Comparison of ENCODE assay signal across 8 cellular contexts in the genomic region with DNA sequence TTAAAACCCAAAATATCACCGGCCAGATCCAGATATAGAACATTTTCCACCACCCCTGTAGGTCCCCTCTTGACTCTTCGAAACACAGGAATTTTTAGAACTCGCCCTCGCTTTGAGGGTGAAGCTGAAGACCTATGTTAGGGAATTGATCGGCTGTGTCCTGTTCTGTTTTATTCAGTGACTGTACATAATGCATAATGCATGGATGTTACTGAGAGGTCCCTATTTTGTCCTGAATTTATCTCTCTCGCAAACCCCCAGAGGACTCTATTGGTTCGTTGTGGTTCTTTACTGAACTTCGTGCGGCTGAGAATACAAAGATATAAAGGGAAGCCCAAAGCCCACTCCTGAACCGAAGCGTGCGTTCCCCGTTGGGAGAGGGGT. TPM values are rescaled to one million over a fixed set of nuclear protein-coding genes. Genes with fewer than 3 reads are reported as not detected.
DNase-seq lines count a peak whose midpoint lies in the region; ATAC-seq, FAIRE-seq and TF ChIP-seq lines count a peak whose summit lies in the region.

No MANE protein-coding gene starts in this region.

- WGBS in pancreas, 2 donors: 0 to 1% methylated on average over 13 of the region's 13 CpGs

- H3K36me3 Mint-ChIP-seq in CD4-positive, CD25-positive, alpha-beta regulatory T cell: peaks cover 20% of the 10 kb centered on the region

- no peak for DNase-seq in CD4-positive, CD25-positive, alpha-beta regulatory T cell
- no peak for DNase-seq in dorsolateral prefrontal cortex
- DNase-seq in pancreas: peak in 1 of 6 donors; percentile 15
- no peak for DNase-seq in NCI-H526 treated with DMSO at 0.1 percent for 48 hours (lab: John Stamatoyannopoulos, UW)
- DNase-seq in activated CD8-positive, alpha-beta memory T cell treated with anti-CD3 and anti-CD28 coated beads, Interleukin-2, amount 50 U/mL, for 48 hours: no peak
- no peak for DNase-seq in stimulated activated CD4-positive, alpha-beta T cell treated with anti-CD3 and anti-CD28 coated beads, Interleukin-1b, Interleukin-23, amount 100 ng/mL, for 48 hours

- ATAC-seq in CD4-positive, CD25-positive, alpha-beta regulatory T cell (ENCODE audit: low read depth in 2 of 2): peak; percentile 0 to 1
- ATAC-seq in GM19351 (IDR thresholded peaks at IDR 0.05; ENCODE audit: unreplicated experiment): peak; percentile 7
- ATAC-seq in HG03457 (IDR thresholded peaks at IDR 0.05; ENCODE audit: unreplicated experiment): peak; percentile 4
- peak in 2 of 4 donors; percentile 0 to 2 for ATAC-seq in pancreas

- no peak overlapping the region for H3K4me3 Mint-ChIP-seq in CD4-positive, CD25-positive, alpha-beta regulatory T cell

- peak overlapping the region; percentile 86 for H3K27ac ChIP-seq in CD4-positive, CD25-positive, alpha-beta regulatory T cell (ENCODE audit: insufficient read depth, low read length, poor library complexity, severe bottlenecking)
- H3K27ac ChIP-seq in dorsolateral prefrontal cortex (peak overlapping the region; percentile 65 to 97 (median 93)), pancreas (peak overlapping the region; percentile 85 to 94 (median 90))

- peaks cover 27 to 45% (median 35%) of the 10 kb centered on the region in 4 donors for H3K4me1 Mint-ChIP-seq in CD4-positive, CD25-positive, alpha-beta regulatory T cell

- peak overlapping the region; percentile 93 for H3K4me3 ChIP-seq in CD4-positive, CD25-positive, alpha-beta regulatory T cell (ENCODE audit: low read depth, low read length)
- peak overlapping the region; percentile 65 to 100 (median 93) for H3K4me3 ChIP-seq in dorsolateral prefrontal cortex
- peak overlapping the region; percentile 88 to 99 (median 98) for H3K4me3 ChIP-seq in pancreas

- H3K27me3 ChIP-seq in CD4-positive, CD25-positive, alpha-beta regulatory T cell (ENCODE audit: control insufficient read depth, insufficient read depth, low read length): no peaks in the 10 kb centered on the region
- H3K27me3 ChIP-seq in dorsolateral prefrontal cortex (no peaks in the 10 kb centered on the region), pancreas (no peaks in the 10 kb centered on the region)

- H3K36me3 ChIP-seq in CD4-positive, CD25-positive, alpha-beta regulatory T cell (ENCODE audit: control insufficient read depth, insufficient read depth, low read length): peaks cover 10% of the 10 kb centered on the region
- peaks cover 0 to 13% (median 0%) of the 10 kb centered on the region in 3 donors for H3K36me3 ChIP-seq in pancreas

- H3K27ac Mint-ChIP-seq in CD4-positive, CD25-positive, alpha-beta regulatory T cell: no peak overlapping the region

- H3K4me1 ChIP-seq in CD4-positive, CD25-positive, alpha-beta regulatory T cell (ENCODE audit: control insufficient read depth, insufficient read depth, low read length, poor library complexity, severe bottlenecking): peaks cover 36% of the 10 kb centered on the region
- peaks cover 9 to 37% (median 22%) of the 10 kb centered on the region in 3 donors for H3K4me1 ChIP-seq in pancreas

- no peak for FAIRE-seq in pancreas (lab: Jason Lieb, UNC)

- no peaks in the 10 kb centered on the region for H3K27me3 Mint-ChIP-seq in CD4-positive, CD25-positive, alpha-beta regulatory T cell

- intact Hi-C loops in dorsolateral prefrontal cortex (cut with DNase I): loop anchor here (1.0 to 2.0 kb wide), 5 partner anchors 60 to 728 kb away; partner anchors contain the start of genes MITD1 (in 2 of the 2), MRPL30 (in 2 of the 2), REV1 (in 2 of the 2) and C2orf15 (in 1 of the 2)
- intact Hi-C loops in pancreas (cut with DNase I): no loop called here

- H3K9me3 Mint-ChIP-seq in CD4-positive, CD25-positive, alpha-beta regulatory T cell: no peaks in the 10 kb centered on the region

- TF ChIP-seq CTCF in dorsolateral prefrontal cortex (IDR thresholded peaks at IDR 0.05 in 54 of 56, conservative IDR thresholded peaks at IDR 0.05 in 2 of 56; ENCODE audit: low read depth in 1 of 56, partially characterized antibody in 56 of 56) (no peak), pancreas (IDR thresholded peaks at IDR 0.05) (no peak)

- H3K9me3 ChIP-seq in CD4-positive, CD25-positive, alpha-beta regulatory T cell (ENCODE audit: control insufficient read depth in 2 of 2, low read length in 2 of 2): no peaks in the 10 kb centered on the region
- no peaks in the 10 kb centered on the region for H3K9me3 ChIP-seq in pancreas

RNA-seq across cellular contexts. Expression of gene EIF5B, which starts 0.4 kb away (rescaled TPM):
- 38.0 TPM for total RNA-seq in CD4-positive, CD25-positive, alpha-beta regulatory T cell
- 1 to 10 TPM; 2.9 to 4.6 (median 4.0) TPM for polyA plus RNA-seq in CD4-positive, CD25-positive, alpha-beta regulatory T cell
- total RNA-seq in dorsolateral prefrontal cortex (10 to 100 TPM; 23.5 to 41.3 (median 31.9) TPM), pancreas (10 to 100 TPM; 15.2 to 32.1 (median 22.8) TPM)
- polyA plus RNA-seq in pancreas: 10 to 100 TPM; 16.3 to 55.1 TPM

RNA-seq across cellular contexts. Expression of gene TXNDC9, which starts 0.6 kb away (rescaled TPM):
- total RNA-seq in CD4-positive, CD25-positive, alpha-beta regulatory T cell: 15.1 TPM
- polyA plus RNA-seq in CD4-positive, CD25-positive, alpha-beta regulatory T cell: 10 to 100 TPM; 57.6 to 83.6 (median 72.8) TPM
- total RNA-seq in dorsolateral prefrontal cortex (10 to 100 TPM; 11.4 to 27.7 (median 19.4) TPM), pancreas (10 to 100 TPM in 1 of 6 donors, 1 to 10 TPM in 5; 4.2 to 10.8 (median 7.6) TPM)
- polyA plus RNA-seq in pancreas: 10 to 100 TPM in 1 of 2 donors, 1 to 10 TPM in 1; 7.0 to 12.7 TPM

RNA-seq across cellular contexts. Expression of gene LYG1, which starts 35.8 kb away (rescaled TPM):
- total RNA-seq in CD4-positive, CD25-positive, alpha-beta regulatory T cell: 2.0 TPM
- polyA plus RNA-seq in CD4-positive, CD25-positive, alpha-beta regulatory T cell: under 1 TPM in 1 of 4 donors, not detected in 3; 0.46 TPM
- 1 to 10 TPM in 94 of 120 experiments, under 1 TPM in 18, not detected in 8; 0.44 to 5.0 (median 1.8) TPM for total RNA-seq in dorsolateral prefrontal cortex
- under 1 TPM in 4 of 6 donors, not detected in 2; 0.17 to 0.75 (median 0.30) TPM for total RNA-seq in pancreas
- 1 to 10 TPM; 2.9 to 3.0 TPM for polyA plus RNA-seq in pancreas

Comparison
In these comparisons a context has a peak if more than half of its experiments do, and no peak if none do; other contexts are left out.
1. intact Hi-C loops: an anchor here in dorsolateral prefrontal cortex (1.0 to 2.0 kb wide); none called in pancreas.